In the genomic region with DNA sequence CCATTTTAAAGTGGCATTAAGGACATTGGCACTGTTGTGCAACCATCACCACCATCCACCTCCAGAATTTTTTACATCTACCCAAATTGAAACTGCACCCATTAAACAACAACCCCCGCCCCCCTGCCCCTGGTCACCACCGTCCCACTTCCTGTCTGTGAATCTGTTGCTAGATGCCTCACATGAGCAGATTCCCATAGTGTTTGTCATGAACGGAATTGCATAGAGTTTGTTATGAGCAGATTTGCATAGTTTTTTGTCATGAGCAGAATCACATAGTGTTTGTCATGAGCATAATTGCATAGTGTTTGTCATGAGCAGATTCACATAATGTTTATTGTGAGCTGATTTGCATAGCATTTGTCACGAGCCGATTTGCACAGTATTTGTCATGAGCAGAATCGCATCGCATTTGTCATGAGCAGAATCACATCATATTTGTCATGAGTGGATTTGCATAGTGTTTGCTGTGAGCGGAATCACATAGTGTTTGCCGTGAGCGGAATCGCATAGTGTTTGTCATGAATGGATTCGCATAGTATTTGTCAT, we compare ENCODE assay signal across 2 cellular contexts.
TF ChIP-seq lines count a peak whose summit lies in the region.

No MANE protein-coding gene starts in this region.

TF ChIP-seq in HepG2, 621 proteins besides CTCF, POLR2A, EP300 and RAD21:
- TF ChIP-seq RARA (CRISPR knock-in tag; IDR thresholded peaks at IDR 0.05), result no peak
- no peak for TF ChIP-seq JUND (CRISPR knock-in tag; IDR thresholded peaks at IDR 0.05)
- TF ChIP-seq PCBP2 (optimal IDR thresholded peaks at IDR 0.05; ENCODE audit: low read depth, low read length, poor library complexity, severe bottlenecking), result no peak
- peak; percentile 30; the same call in 1 of the 2 replicates for TF ChIP-seq CREB1 (IDR thresholded peaks at IDR 0.05)
- TF ChIP-seq CREB1 (CRISPR knock-in tag; IDR thresholded peaks at IDR 0.05), result no peak

TF ChIP-seq in H1, 55 proteins besides CTCF, POLR2A, EP300 and RAD21:
- no peak for TF ChIP-seq BACH1 (IDR thresholded peaks at IDR 0.05; ENCODE audit: low read length)
- no peak for TF ChIP-seq JUN (IDR thresholded peaks at IDR 0.05; ENCODE audit: low read depth, low read length)
- TF ChIP-seq NANOG (IDR thresholded peaks at IDR 0.05; ENCODE audit: insufficient read depth, low read depth, low read length, poor library complexity, severe bottlenecking), result no peak
- no peak for TF ChIP-seq SIX5 (IDR thresholded peaks at IDR 0.05; ENCODE audit: low read depth, low read length)
- TF ChIP-seq CHD2 (IDR thresholded peaks at IDR 0.05; ENCODE audit: low read length), result no peak
- TF ChIP-seq SP1 (IDR thresholded peaks at IDR 0.05; ENCODE audit: low read depth, low read length), result no peak
- no peak for TF ChIP-seq GABPA (IDR thresholded peaks at IDR 0.05; ENCODE audit: borderline replicate concordance, insufficient read depth, low read length)
- TF ChIP-seq SP2 (IDR thresholded peaks at IDR 0.05; ENCODE audit: low read length), result no peak
- no peak for TF ChIP-seq RFX5 (IDR thresholded peaks at IDR 0.05; ENCODE audit: borderline replicate concordance, low read depth, low read length)
- no peak for TF ChIP-seq KDM5A (IDR thresholded peaks at IDR 0.05; ENCODE audit: low read length)
- TF ChIP-seq TBP (IDR thresholded peaks at IDR 0.05; ENCODE audit: low read depth, low read length), result no peak
- TF ChIP-seq CTBP2 (IDR thresholded peaks at IDR 0.05; ENCODE audit: borderline replicate concordance, insufficient read depth, insufficient read length, low read length), result no peak
- TF ChIP-seq KDM4A (IDR thresholded peaks at IDR 0.05; ENCODE audit: low read depth, low read length, severe bottlenecking), result no peak
- no peak for TF ChIP-seq TCF12 (IDR thresholded peaks at IDR 0.05; ENCODE audit: low read depth, low read length)
- no peak for TF ChIP-seq CBX5 (IDR thresholded peaks at IDR 0.05; ENCODE audit: low read depth, low read length)
- TF ChIP-seq RNF2 (IDR thresholded peaks at IDR 0.05; ENCODE audit: borderline replicate concordance, low read depth, low read length, missing control alignments, poor library complexity, severe bottlenecking), result no peak
- no peak for TF ChIP-seq RBBP5 (IDR thresholded peaks at IDR 0.05; ENCODE audit: borderline replicate concordance, low read depth, low read length)
- TF ChIP-seq CHD1 (IDR thresholded peaks at IDR 0.05; ENCODE audit: low read depth, low read length), result no peak
- no peak for TF ChIP-seq SRF (IDR thresholded peaks at IDR 0.05; ENCODE audit: low read depth, low read length)
